ENCODE assay signal across 22 cellular contexts in genomic region chr15:72135719-72136118, GRCh38. TPM values are rescaled to one million over a fixed set of nuclear protein-coding genes. Genes with fewer than 3 reads are reported as not detected.
DNase-seq lines count a peak whose midpoint lies in the region; TF ChIP-seq lines count a peak whose summit lies in the region.
"Had no signal": no experiment of that assay in that cellular context is flagged by ENCODE, and none has a peak within 500 bp of the region (broad histone marks: within the 10 kb centered on the region; RNA-seq: fewer than 3 reads in every experiment).

No MANE protein-coding gene starts in this region.

- H3K4me3 ChIP-seq in HEK293 (ENCODE audit: low read depth, low read length) (no peak overlapping the region), lower leg skin (ENCODE audit: low read depth, poor library complexity, severe bottlenecking) (no peak overlapping the region)
- H3K4me3 ChIP-seq: HAP-1, heart left ventricle, skin epidermis, upper lobe of left lung had no signal

- intact Hi-C loops in lower leg skin (cut with DNase I; ENCODE audit: low total_unique reads) = no loop called here

- peaks cover 34% of the 10 kb centered on the region for H3K4me1 ChIP-seq in HEK293 (ENCODE audit: control insufficient read depth, insufficient read depth, low read length)

- TF ChIP-seq CTCF in HEK293 (tag by site-specific recombination; IDR thresholded peaks at IDR 0.05) (no peak), lower leg skin (IDR thresholded peaks at IDR 0.05) (no peak)

- peak overlapping the region; percentile 43 for H3K27ac ChIP-seq in HEK293 (ENCODE audit: extremely low read depth, low read depth, low read length)
- H3K27ac ChIP-seq: brain microvascular endothelial cell, heart left ventricle, skin epidermis, upper lobe of left lung had no signal

- DNase-seq in DMS 273 (lab: John Stamatoyannopoulos, UW; ENCODE audit: unreplicated experiment) (peak; percentile 41), DMS 273 treated with DMSO at 0.1 percent for 48 hours (lab: John Stamatoyannopoulos, UW) (no peak), NCI-H2081 treated with DMSO at 0.1 percent for 48 hours (lab: John Stamatoyannopoulos, UW) (peak; percentile 50), fibroblast of gingiva (ENCODE audit: low read depth) (peak; percentile 17), lower leg skin (ENCODE audit: low spot score in 2 of 2) (no peak), NCI-H774 (lab: John Stamatoyannopoulos, UW) (no peak)
- no peak for DNase-seq in stimulated activated CD4-positive, alpha-beta T cell treated with anti-CD3 and anti-CD28 coated beads, Interleukin-2, amount 100 ng/mL, for 48 hours
- DNase-seq: 8988T; activated CD4-positive, alpha-beta T cell treated with anti-CD3 and anti-CD28 coated beads for 4 hours; activated naive CD4-positive, alpha-beta T cell; activated T-cell treated with anti-CD3 and anti-CD28 coated beads, Interleukin-2, amount 50 U/mL, for 4 hours; brain microvascular endothelial cell; CD8-positive, alpha-beta T cell; heart left ventricle; mesenchymal stem cell; NCI-H2227 treated with DMSO at 0.1 percent for 48 hours; SK-N-SH; T-helper 17 cell; upper lobe of left lung had no signal

- H3K9me3 ChIP-seq in HEK293 (ENCODE audit: control insufficient read depth, insufficient read depth, low read depth, low read length) = no peaks in the 10 kb centered on the region
- H3K9me3 ChIP-seq: HAP-1, heart left ventricle, SK-N-SH, upper lobe of left lung had no signal

- H3K36me3 ChIP-seq in HEK293 (ENCODE audit: control insufficient read depth in 2 of 2, insufficient read depth in 1 of 2, low read length in 2 of 2) = no peaks in the 10 kb centered on the region
- H3K36me3 ChIP-seq: brain microvascular endothelial cell, HAP-1, upper lobe of left lung had no signal

- CTCF ChIA-PET in HEK293 (lab: Yijun Ruan, JAX) = interaction anchor here (0.5 to 0.8 kb wide), 2 partner anchors 10 to 430 kb away, joined by 3 to 5 read pairs; no protein-coding TSS in a partner anchor

- POLR2A ChIA-PET in HEK293 (lab: Yijun Ruan, JAX) = interaction anchor here (1.5 kb wide), 1 partner anchor 18 kb away, joined by 10 read pairs; the partner anchor contains the start of genes MYO9A and SENP8

- 46 to 52% methylated on average over 2 of the region's 2 CpGs for WGBS in lower leg skin, 2 donors

- no peak for TF ChIP-seq POLR2A in lower leg skin (IDR thresholded peaks at IDR 0.05)

TF ChIP-seq in HEK293, 187 proteins besides CTCF, POLR2A, EP300 and RAD21:
- TF ChIP-seq ZSCAN30 (tag by site-specific recombination; IDR thresholded peaks at IDR 0.05) (peak; percentile 11; the same call in 1 of the 2 replicates), ZNF48 (tag by site-specific recombination; IDR thresholded peaks at IDR 0.05) (no peak), ZNF335 (tag by site-specific recombination; conservative IDR thresholded peaks at IDR 0.05) (peak; percentile 43)

RNA-seq across cellular contexts. Expression of gene SENP8, which starts 17.5 kb away (rescaled TPM):
- 1 to 10 TPM in 2 of 4 donors, under 1 TPM in 2; 0.30 to 2.2 (median 0.91) TPM for total RNA-seq in lower leg skin

RNA-seq across cellular contexts. Expression of gene MYO9A, which starts 17.8 kb away (rescaled TPM):
- 10 to 100 TPM; 50.8 to 68.3 (median 59.5) TPM for total RNA-seq in lower leg skin

Comparison
In these comparisons a context has a peak if more than half of its experiments do, and no peak if none do; other contexts are left out.
1. DNase-seq: peak in DMS 273 (single experiment), NCI-H2081 treated with DMSO at 0.1 percent for 48 hours (single experiment) and fibroblast of gingiva (single experiment); none in DMS 273 treated with DMSO at 0.1 percent for 48 hours (single experiment), lower leg skin (0 of 2), NCI-H774 (single experiment) and stimulated activated CD4-positive, alpha-beta T cell treated with anti-CD3 and anti-CD28 coated beads, Interleukin-2, amount 100 ng/mL, for 48 hours (0 of 2).